In the genomic region with DNA sequence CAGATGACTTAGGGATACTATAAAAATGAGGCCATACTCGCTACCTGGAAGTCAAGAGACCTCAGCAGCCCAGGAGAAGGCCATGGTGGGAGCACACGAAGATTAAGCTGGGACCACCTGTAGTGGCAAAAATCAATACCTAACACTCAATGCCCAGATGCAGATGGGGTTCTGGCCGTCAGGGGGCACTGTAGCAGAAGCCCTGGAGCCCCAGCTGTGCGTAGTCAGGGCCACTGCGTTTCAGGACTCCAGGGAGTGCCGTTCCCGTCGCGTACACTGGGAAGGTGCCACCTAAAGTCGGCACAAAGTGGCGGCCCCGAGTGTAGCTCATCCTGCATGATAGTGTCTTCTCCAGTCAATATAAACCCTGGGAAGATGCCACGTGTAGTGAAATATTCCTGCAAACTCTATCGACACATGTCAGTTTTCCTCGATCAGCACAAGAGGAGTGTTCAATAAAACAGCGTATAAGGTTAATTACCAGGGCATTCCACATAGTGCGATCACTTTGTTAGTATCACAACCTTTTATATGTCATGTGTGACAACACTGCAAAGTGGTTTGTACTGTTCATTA, we compare ENCODE assay signal across 9 cellular contexts.
DNase-seq lines count a peak whose midpoint lies in the region; ATAC-seq lines count a peak whose summit lies in the region.
"Had no signal": no experiment of that assay in that cellular context is flagged by ENCODE, and none has a peak within 500 bp of the region (broad histone marks: within the 10 kb centered on the region; RNA-seq: fewer than 3 reads in every experiment).

No MANE protein-coding gene starts in this region.

- DNase-seq in DMS53 (lab: John Stamatoyannopoulos, UW): peak; percentile 39
- DNase-seq in DMS53 treated with DMSO at 0.1 percent for 48 hours (lab: John Stamatoyannopoulos, UW; ENCODE audit: unreplicated experiment): no peak
- DNase-seq in NOMO-1 treated with dmso at 0.1 percent for 144 hours (lab: John Stamatoyannopoulos, UW; ENCODE audit: unreplicated experiment): peak; percentile 19
- peak; percentile 63 for DNase-seq in Right ventricle myocardium superior
- peak; percentile 73 for DNase-seq in retina
- no peak for DNase-seq in T-helper 9 cell
- DNase-seq in activated naive CD8-positive, alpha-beta T cell treated with anti-CD3 and anti-CD28 coated beads for 36 hours: no peak
- DNase-seq in activated CD4-positive, alpha-beta T cell treated with anti-CD3 and anti-CD28 coated beads, Interleukin-2, amount 10 ng/mL, durations not matched to agents 24 days and 14 days: no peak

- H3K27me3 Mint-ChIP-seq in activated naive CD8-positive, alpha-beta T cell treated with anti-CD3 and anti-CD28 coated beads for 36 hours: peaks cover 30% of the 10 kb centered on the region
- H3K27me3 Mint-ChIP-seq in activated CD4-positive, alpha-beta T cell treated with anti-CD3 and anti-CD28 coated beads, Interleukin-2, amount 10 ng/mL, durations not matched to agents 24 days and 14 days: peaks cover 17% of the 10 kb centered on the region

- no peaks in the 10 kb centered on the region for H3K36me3 Mint-ChIP-seq in activated naive CD8-positive, alpha-beta T cell treated with anti-CD3 and anti-CD28 coated beads for 36 hours
- H3K36me3 Mint-ChIP-seq in activated CD4-positive, alpha-beta T cell treated with anti-CD3 and anti-CD28 coated beads, Interleukin-2, amount 10 ng/mL, durations not matched to agents 24 days and 14 days (ENCODE audit: low read depth): no peaks in the 10 kb centered on the region
- H3K36me3 Mint-ChIP-seq: activated naive CD4-positive, alpha-beta T cell treated with anti-CD3 and anti-CD28 coated beads, Interleukin-2, amount 50 U/mL, for 24 hours had no signal

- no peak overlapping the region for H3K4me3 Mint-ChIP-seq in activated naive CD8-positive, alpha-beta T cell treated with anti-CD3 and anti-CD28 coated beads for 36 hours
- H3K4me3 Mint-ChIP-seq in activated CD4-positive, alpha-beta T cell treated with anti-CD3 and anti-CD28 coated beads, Interleukin-2, amount 10 ng/mL, durations not matched to agents 24 days and 14 days: no peak overlapping the region
- H3K4me3 Mint-ChIP-seq: activated naive CD4-positive, alpha-beta T cell treated with anti-CD3 and anti-CD28 coated beads, Interleukin-2, amount 50 U/mL, for 24 hours had no signal

- no peaks in the 10 kb centered on the region for H3K4me1 Mint-ChIP-seq in activated naive CD8-positive, alpha-beta T cell treated with anti-CD3 and anti-CD28 coated beads for 36 hours
- H3K4me1 Mint-ChIP-seq in activated CD4-positive, alpha-beta T cell treated with anti-CD3 and anti-CD28 coated beads, Interleukin-2, amount 10 ng/mL, durations not matched to agents 24 days and 14 days: no peaks in the 10 kb centered on the region
- H3K4me1 Mint-ChIP-seq: activated naive CD4-positive, alpha-beta T cell treated with anti-CD3 and anti-CD28 coated beads, Interleukin-2, amount 50 U/mL, for 24 hours had no signal

- H3K27ac Mint-ChIP-seq in activated naive CD8-positive, alpha-beta T cell treated with anti-CD3 and anti-CD28 coated beads for 36 hours: no peak overlapping the region
- H3K27ac Mint-ChIP-seq in activated CD4-positive, alpha-beta T cell treated with anti-CD3 and anti-CD28 coated beads, Interleukin-2, amount 10 ng/mL, durations not matched to agents 24 days and 14 days: no peak overlapping the region
- H3K27ac Mint-ChIP-seq: activated naive CD4-positive, alpha-beta T cell treated with anti-CD3 and anti-CD28 coated beads, Interleukin-2, amount 50 U/mL, for 24 hours had no signal

- intact Hi-C loops in Right ventricle myocardium superior (cut with DNase I): loop anchor here (5.0 kb wide), 1 partner anchor 256 kb away; no protein-coding TSS in a partner anchor
- intact Hi-C loops in activated CD4-positive, alpha-beta T cell treated with anti-CD3 and anti-CD28 coated beads, Interleukin-2, amount 10 ng/mL, durations not matched to agents 24 days and 14 days (cut with micrococcal nuclease): no loop called here

- ATAC-seq in Right ventricle myocardium superior (ENCODE audit: poor library complexity): peak; percentile 79

- H3K9me3 Mint-ChIP-seq in activated naive CD8-positive, alpha-beta T cell treated with anti-CD3 and anti-CD28 coated beads for 36 hours: no peaks in the 10 kb centered on the region
- H3K9me3 Mint-ChIP-seq in activated CD4-positive, alpha-beta T cell treated with anti-CD3 and anti-CD28 coated beads, Interleukin-2, amount 10 ng/mL, durations not matched to agents 24 days and 14 days: no peaks in the 10 kb centered on the region
- H3K9me3 Mint-ChIP-seq: activated naive CD4-positive, alpha-beta T cell treated with anti-CD3 and anti-CD28 coated beads, Interleukin-2, amount 50 U/mL, for 24 hours had no signal

Comparison
In these comparisons a context has a peak if more than half of its experiments do, and no peak if none do; other contexts are left out.
1. DNase-seq: peak in DMS53 (single experiment), NOMO-1 treated with dmso at 0.1 percent for 144 hours (single experiment), Right ventricle myocardium superior (single experiment) and retina (single experiment); none in DMS53 treated with DMSO at 0.1 percent for 48 hours (single experiment), T-helper 9 cell (single experiment), activated naive CD8-positive, alpha-beta T cell treated with anti-CD3 and anti-CD28 coated beads for 36 hours (single experiment) and activated CD4-positive, alpha-beta T cell treated with anti-CD3 and anti-CD28 coated beads, Interleukin-2, amount 10 ng/mL, durations not matched to agents 24 days and 14 days (single experiment).